In genomic region chr20:53599039-53599362, GRCh38 we compare ENCODE assay signal across 15 cellular contexts. TPM values are rescaled to one million over a fixed set of nuclear protein-coding genes. Genes with fewer than 3 reads are reported as not detected.
DNase-seq lines count a peak whose midpoint lies in the region; ATAC-seq, FAIRE-seq and TF ChIP-seq lines count a peak whose summit lies in the region.
"Had no signal": no experiment of that assay in that cellular context is flagged by ENCODE, and none has a peak within 500 bp of the region (broad histone marks: within the 10 kb centered on the region; RNA-seq: fewer than 3 reads in every experiment).

No MANE protein-coding gene starts in this region.

- no peak overlapping the region for H2BK120ac ChIP-seq in mesendoderm (ENCODE audit: low read depth, low read length)

- no CpG with 5 or more reads among the region's 2 CpGs for WGBS in mesendoderm (ENCODE audit: extremely low coverage, insufficient coverage, low lambda C conversion rate)
- 87% methylated on average over 2 of the region's 2 CpGs for WGBS in esophagus muscularis mucosa

- no peaks in the 10 kb centered on the region for H3K9me3 ChIP-seq in esophagus muscularis mucosa
- H3K9me3 ChIP-seq: mucosa of descending colon had no signal

- peak overlapping the region; percentile 8 for H3K18ac ChIP-seq in mesendoderm (ENCODE audit: low read length)

- no peak overlapping the region for H4K5ac ChIP-seq in mesendoderm (ENCODE audit: low read length)

- no peak overlapping the region for H3K4ac ChIP-seq in mesendoderm (ENCODE audit: low read depth, low read length)

- H2BK5ac ChIP-seq in mesendoderm (ENCODE audit: low read length): no peak overlapping the region

- peak overlapping the region in 1 of 2 donors; percentile 50 for H3K27ac Mint-ChIP-seq in stimulated activated naive CD8-positive, alpha-beta T cell treated with anti-CD3 and anti-CD28 coated beads, Interleukin-15, amount 100 ng/mL, for 72 hours
- peak overlapping the region; percentile 53 for H3K27ac Mint-ChIP-seq in activated T-helper 2 cell treated with anti-CD3 and anti-CD28 coated beads, Interferon-gamma antibody, Interleukin-2, Interleukin-4, amounts not matched to agents 10 μg/mL and 5 μg/mL and 100 μg/mL, durations not matched to agents 14 hours and 24 hours and 36 hours
- no peak overlapping the region for H3K27ac Mint-ChIP-seq in chondrocyte (ENCODE audit: unreplicated experiment)

- FAIRE-seq in frontal cortex (lab: Jason Lieb, UNC): no peak

- no peak overlapping the region for H2AK5ac ChIP-seq in mesendoderm (ENCODE audit: low read length)

- peak overlapping the region; percentile 62 for H3K56ac ChIP-seq in mesendoderm (ENCODE audit: low read length)

- H3K9ac ChIP-seq in mesendoderm (ENCODE audit: low read length): no peak overlapping the region

- DNase-seq in stimulated activated naive CD8-positive, alpha-beta T cell treated with anti-CD3 and anti-CD28 coated beads, Interleukin-15, amount 100 ng/mL, for 72 hours: peak in 1 of 2 donors; percentile 2
- no peak for DNase-seq in stimulated activated naive CD8-positive, alpha-beta T cell treated with anti-CD3 and anti-CD28 coated beads, Interleukin-15, Interleukin-2, amounts not matched to agents 100 U/mL and 50 U/mL, for 24 hours
- no peak for DNase-seq in activated T-helper 2 cell treated with anti-CD3 and anti-CD28 coated beads, Interferon-gamma antibody, Interleukin-2, Interleukin-4, amounts not matched to agents 10 μg/mL and 5 μg/mL and 100 μg/mL, durations not matched to agents 14 hours and 24 hours and 36 hours (ENCODE audit: low spot score)
- no peak for DNase-seq in mesendoderm
- no peak for DNase-seq in chondrocyte (ENCODE audit: low spot score)
- DNase-seq in KBM-7: no peak
- no peak for DNase-seq in frontal cortex (ENCODE audit: low spot score in 2 of 2)
- DNase-seq in esophagus muscularis mucosa (ENCODE audit: extremely low spot score): no peak
- DNase-seq: aorta, dorsolateral prefrontal cortex, foreskin fibroblast, NCI-H1694, NCI-H526 treated with DMSO at 0.1 percent for 48 hours, retina had no signal

- TF ChIP-seq POLR2A in esophagus muscularis mucosa (IDR thresholded peaks at IDR 0.05; ENCODE audit: low read depth): no peak

- peak overlapping the region; percentile 60 to 87 for H3K4me3 Mint-ChIP-seq in stimulated activated naive CD8-positive, alpha-beta T cell treated with anti-CD3 and anti-CD28 coated beads, Interleukin-15, amount 100 ng/mL, for 72 hours
- H3K4me3 Mint-ChIP-seq in activated T-helper 2 cell treated with anti-CD3 and anti-CD28 coated beads, Interferon-gamma antibody, Interleukin-2, Interleukin-4, amounts not matched to agents 10 μg/mL and 5 μg/mL and 100 μg/mL, durations not matched to agents 14 hours and 24 hours and 36 hours (ENCODE audit: low read depth): no peak overlapping the region
- H3K4me3 Mint-ChIP-seq in chondrocyte (ENCODE audit: unreplicated experiment): no peak overlapping the region

- no peak overlapping the region for H3K23ac ChIP-seq in mesendoderm (ENCODE audit: low read length)

- peaks cover 59% of the 10 kb centered on the region for H3K4me1 Mint-ChIP-seq in stimulated activated naive CD8-positive, alpha-beta T cell treated with anti-CD3 and anti-CD28 coated beads, Interleukin-15, amount 100 ng/mL, for 72 hours
- H3K4me1 Mint-ChIP-seq in activated T-helper 2 cell treated with anti-CD3 and anti-CD28 coated beads, Interferon-gamma antibody, Interleukin-2, Interleukin-4, amounts not matched to agents 10 μg/mL and 5 μg/mL and 100 μg/mL, durations not matched to agents 14 hours and 24 hours and 36 hours (ENCODE audit: low read depth): peaks cover 53% of the 10 kb centered on the region
- peaks cover 29% of the 10 kb centered on the region for H3K4me1 Mint-ChIP-seq in chondrocyte (ENCODE audit: low read depth)

- no peak for ATAC-seq in stimulated activated naive CD8-positive, alpha-beta T cell treated with anti-CD3 and anti-CD28 coated beads, Interleukin-15, amount 100 ng/mL, for 72 hours
- ATAC-seq in stimulated activated naive CD8-positive, alpha-beta T cell treated with anti-CD3 and anti-CD28 coated beads, Interleukin-15, Interleukin-2, amounts not matched to agents 100 U/mL and 50 U/mL, for 24 hours: no peak
- ATAC-seq: mucosa of descending colon had no signal

- H3K27me3 ChIP-seq in mesendoderm (ENCODE audit: insufficient read depth, low read length, poor library complexity): no peaks in the 10 kb centered on the region
- H3K27me3 ChIP-seq in esophagus muscularis mucosa: no peaks in the 10 kb centered on the region
- H3K27me3 ChIP-seq: dorsolateral prefrontal cortex had no signal

- H3K79me1 ChIP-seq in mesendoderm (ENCODE audit: low read length): no peaks in the 10 kb centered on the region

- intact Hi-C loops in activated T-helper 2 cell treated with anti-CD3 and anti-CD28 coated beads, Interferon-gamma antibody, Interleukin-2, Interleukin-4, amounts not matched to agents 10 μg/mL and 5 μg/mL and 100 μg/mL, durations not matched to agents 14 hours and 24 hours and 36 hours (cut with micrococcal nuclease): loop anchor here (2.0 to 5.0 kb wide), 3 partner anchors 20 to 268 kb away; no protein-coding TSS in a partner anchor
- intact Hi-C loops in esophagus muscularis mucosa (cut with DNase I): no loop called here

- H2BK15ac ChIP-seq in mesendoderm (replicated peaks; ENCODE audit: low read depth): no peak overlapping the region

- no peak for TF ChIP-seq EP300 in esophagus muscularis mucosa (IDR thresholded peaks at IDR 0.05)

- no peak overlapping the region for H3K27ac ChIP-seq in mesendoderm (ENCODE audit: low read depth, low read length)
- no peak overlapping the region for H3K27ac ChIP-seq in esophagus muscularis mucosa (replicated peaks in 1 of 4)

- H3K4me3 ChIP-seq in mesendoderm (ENCODE audit: low read length): no peak overlapping the region
- no peak overlapping the region for H3K4me3 ChIP-seq in esophagus muscularis mucosa
- H3K4me3 ChIP-seq: dorsolateral prefrontal cortex, mucosa of descending colon had no signal

- no peak overlapping the region for H3K4me2 ChIP-seq in mesendoderm (ENCODE audit: low read length)

- in situ Hi-C loops in KBM-7 (cut with MboI; ENCODE audit: low pct_unique_long_range_greater_than_20kb, low sequenced_read_pairs): no loop called here

- TF ChIP-seq CTCF in chondrocyte (IDR thresholded peaks at IDR 0.05) (no peak), esophagus muscularis mucosa (IDR thresholded peaks at IDR 0.05) (no peak)

- H4K8ac ChIP-seq in mesendoderm (ENCODE audit: low read depth, low read length): no peak overlapping the region

- no peaks in the 10 kb centered on the region for H3K79me2 ChIP-seq in mesendoderm (ENCODE audit: control insufficient read depth, insufficient read depth, low read length)

- no peaks in the 10 kb centered on the region for H3K36me3 ChIP-seq in mesendoderm (ENCODE audit: control insufficient read depth, insufficient read depth, low read length)
- no peaks in the 10 kb centered on the region for H3K36me3 ChIP-seq in esophagus muscularis mucosa

- peaks cover 23% of the 10 kb centered on the region for H3K36me3 Mint-ChIP-seq in activated T-helper 2 cell treated with anti-CD3 and anti-CD28 coated beads, Interferon-gamma antibody, Interleukin-2, Interleukin-4, amounts not matched to agents 10 μg/mL and 5 μg/mL and 100 μg/mL, durations not matched to agents 14 hours and 24 hours and 36 hours (ENCODE audit: low read depth)
- no peaks in the 10 kb centered on the region for H3K36me3 Mint-ChIP-seq in chondrocyte (ENCODE audit: low read depth)

- H3K27me3 Mint-ChIP-seq in stimulated activated naive CD8-positive, alpha-beta T cell treated with anti-CD3 and anti-CD28 coated beads, Interleukin-15, amount 100 ng/mL, for 72 hours: no peaks in the 10 kb centered on the region
- no peaks in the 10 kb centered on the region for H3K27me3 Mint-ChIP-seq in activated T-helper 2 cell treated with anti-CD3 and anti-CD28 coated beads, Interferon-gamma antibody, Interleukin-2, Interleukin-4, amounts not matched to agents 10 μg/mL and 5 μg/mL and 100 μg/mL, durations not matched to agents 14 hours and 24 hours and 36 hours (ENCODE audit: low read depth)
- H3K27me3 Mint-ChIP-seq in chondrocyte (ENCODE audit: low read depth): no peaks in the 10 kb centered on the region

- peaks cover 13% of the 10 kb centered on the region for H3K4me1 ChIP-seq in mesendoderm (ENCODE audit: control insufficient read depth, low read depth, low read length)
- H3K4me1 ChIP-seq in esophagus muscularis mucosa: peaks cover 0 to 24% (median 19%) of the 10 kb centered on the region in 4 donors

- no peaks in the 10 kb centered on the region for H3K9me3 Mint-ChIP-seq in stimulated activated naive CD8-positive, alpha-beta T cell treated with anti-CD3 and anti-CD28 coated beads, Interleukin-15, amount 100 ng/mL, for 72 hours
- H3K9me3 Mint-ChIP-seq in activated T-helper 2 cell treated with anti-CD3 and anti-CD28 coated beads, Interferon-gamma antibody, Interleukin-2, Interleukin-4, amounts not matched to agents 10 μg/mL and 5 μg/mL and 100 μg/mL, durations not matched to agents 14 hours and 24 hours and 36 hours: no peaks in the 10 kb centered on the region
- H3K9me3 Mint-ChIP-seq in chondrocyte (ENCODE audit: low read depth): no peaks in the 10 kb centered on the region

RNA-seq across cellular contexts. Expression of gene ZNF217, which starts 5.4 kb away (rescaled TPM):
- 55.4 and 60.6 TPM in 2 replicates for total RNA-seq in activated T-helper 2 cell treated with anti-CD3 and anti-CD28 coated beads, Interferon-gamma antibody, Interleukin-2, Interleukin-4, amounts not matched to agents 10 μg/mL and 5 μg/mL and 100 μg/mL, durations not matched to agents 14 hours and 24 hours and 36 hours
- polyA plus RNA-seq in mesendoderm (2013, experiment 1 of 2): 22.0 TPM
- 21.5 TPM for polyA plus RNA-seq in mesendoderm (2013, experiment 2 of 2)
- 26.9 to 28.7 TPM (median 27.0 TPM) in 3 replicates for total RNA-seq in chondrocyte
- total RNA-seq in frontal cortex: 4.1 TPM
- total RNA-seq in esophagus muscularis mucosa: 10 to 100 TPM; 15.4 to 27.3 (median 18.6) TPM

Comparison
In these comparisons a context has a peak if more than half of its experiments do, and no peak if none do; other contexts are left out.
1. H3K4me3 Mint-ChIP-seq: peak in stimulated activated naive CD8-positive, alpha-beta T cell treated with anti-CD3 and anti-CD28 coated beads, Interleukin-15, amount 100 ng/mL, for 72 hours (2 of 2); none in activated T-helper 2 cell treated with anti-CD3 and anti-CD28 coated beads, Interferon-gamma antibody, Interleukin-2, Interleukin-4, amounts not matched to agents 10 μg/mL and 5 μg/mL and 100 μg/mL, durations not matched to agents 14 hours and 24 hours and 36 hours (single experiment) and chondrocyte (single experiment).